Comparison of ENCODE assay signal across 8 cellular contexts in the genomic region with DNA sequence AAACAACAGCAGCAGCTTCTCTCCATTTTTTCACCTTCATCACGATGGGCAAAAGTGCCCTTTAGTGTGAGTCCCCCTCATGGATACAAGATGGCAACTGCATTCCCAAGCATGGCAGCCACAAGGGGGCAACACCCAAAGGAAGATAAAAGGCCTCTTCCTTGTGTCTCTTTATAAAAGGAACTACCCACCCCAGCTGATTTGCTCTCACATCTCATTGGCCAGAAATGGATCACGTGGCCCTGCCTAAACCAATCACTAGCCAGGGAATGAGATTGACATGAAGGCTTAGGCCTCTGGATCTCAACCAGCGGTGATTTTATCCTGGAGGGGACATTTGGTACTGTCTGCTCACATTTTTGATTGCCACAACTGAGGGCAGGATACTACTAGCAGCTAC. TPM values are rescaled to one million over a fixed set of nuclear protein-coding genes. Genes with fewer than 3 reads are reported as not detected.
A peak's percentile ranks its signal among the peaks of the same experiment; 100 is the strongest.
DNase-seq lines count a peak whose midpoint lies in the region; ATAC-seq and TF ChIP-seq lines count a peak whose summit lies in the region.

No MANE protein-coding gene starts in this region.

- TF ChIP-seq CTCF in GM10248 (IDR thresholded peaks at IDR 0.05; ENCODE audit: control extremely low read depth, extremely low read depth, low read depth, missing control alignments), result peak; percentile 23
- TF ChIP-seq CTCF in WI38 (IDR thresholded peaks at IDR 0.05; ENCODE audit: low read depth, low read length), result peak; percentile 32; the same call in 1 of the 2 replicates
- TF ChIP-seq CTCF in fibroblast of the aortic adventitia (IDR thresholded peaks at IDR 0.05; ENCODE audit: insufficient read depth, low read length), result peak; percentile 33
- TF ChIP-seq CTCF in psoas muscle (IDR thresholded peaks at IDR 0.05), result peak; percentile 15

- in situ Hi-C loops in ACHN (cut with HindIII; ENCODE audit: low pct_ligation_motif_present, low pct_unique_long_range_greater_than_20kb, low sequenced_read_pairs), result no loop called here

- DNase-seq in ACHN (peak; percentile 92), GM10248 (ENCODE audit: extremely low spot score) (peak; percentile 26), NCI-H2107 treated with DMSO at 0.1 percent for 48 hours (lab: John Stamatoyannopoulos, UW; ENCODE audit: unreplicated experiment) (peak; percentile 9), fibroblast of the aortic adventitia (ENCODE audit: low read depth) (peak; percentile 56), psoas muscle (peak in 1 of 2 donors; percentile 50)

- no peaks in the 10 kb centered on the region for H3K36me3 ChIP-seq in psoas muscle (ENCODE audit: insufficient read depth in 1 of 2, low read depth in 1 of 2)

- POLR2A ChIA-PET in GM10248 (lab: Yijun Ruan, JAX), result interaction anchor here (0.7 kb wide), 1 partner anchor 150 kb away, joined by 3 read pairs; no protein-coding TSS in a partner anchor

- peaks cover 10% of the 10 kb centered on the region for H3K4me1 ChIP-seq in psoas muscle

- no peaks in the 10 kb centered on the region for H3K9me3 ChIP-seq in psoas muscle

- no peaks in the 10 kb centered on the region for H3K27me3 ChIP-seq in psoas muscle (ENCODE audit: insufficient read depth in 3 of 3, low read length in 2 of 3)

- CTCF ChIA-PET in GM10248 (lab: Yijun Ruan, JAX), result interaction anchor here (1.0 to 4.4 kb wide), 12 partner anchors 10 to 786 kb away, joined by 3 to 38 read pairs (median 6); no protein-coding TSS in a partner anchor

- no peak overlapping the region for H3K4me3 ChIP-seq in WI38 (ENCODE audit: low read depth, low read length)
- no peak overlapping the region for H3K4me3 ChIP-seq in fibroblast of the aortic adventitia (ENCODE audit: low read depth, low read length)
- H3K4me3 ChIP-seq in psoas muscle, result no peak overlapping the region

- no peak overlapping the region for H3K27ac ChIP-seq in psoas muscle

- intact Hi-C loops in psoas muscle (cut with DNase I), result loop anchor here (5.0 to 10.0 kb wide), 3 partner anchors 80 to 330 kb away; no protein-coding TSS in a partner anchor

- WGBS in psoas muscle, 3 donors, result 83 to 93% (median 86%) methylated on average over 3 of the region's 3 CpGs

- peak in 3 of 4 donors; percentile 74 to 77 (median 75) for ATAC-seq in psoas muscle
- no peak for ATAC-seq in GM19023 (IDR thresholded peaks at IDR 0.05; ENCODE audit: unreplicated experiment)
- no peak for ATAC-seq in GM18511 (IDR thresholded peaks at IDR 0.05; ENCODE audit: unreplicated experiment)

RNA-seq across cellular contexts. Expression of gene IFT81, which starts 21.9 kb away (rescaled TPM):
- total RNA-seq in fibroblast of the aortic adventitia (ENCODE audit: low replicate concordance) (20.4 and 30.8 TPM in 2 replicates), psoas muscle (1 to 10 TPM; 4.1 to 9.6 (median 5.3) TPM)
- polyA plus RNA-seq in psoas muscle, result 1 to 10 TPM; 2.5 to 8.7 (median 3.8) TPM

RNA-seq across cellular contexts. Expression of gene C12orf76, which starts 53.9 kb away (rescaled TPM):
- 10.3 and 11.9 TPM in 2 replicates for total RNA-seq in fibroblast of the aortic adventitia (ENCODE audit: low replicate concordance)
- total RNA-seq in psoas muscle, result 1 to 10 TPM; 3.1 to 9.8 (median 6.1) TPM
- 10 to 100 TPM in 1 of 3 donors, 1 to 10 TPM in 2; 6.9 to 19.1 (median 7.4) TPM for polyA plus RNA-seq in psoas muscle

Comparison
In these comparisons a context has a peak if more than half of its experiments do, and no peak if none do; other contexts are left out.
1. ATAC-seq: peak in psoas muscle (3 of 4); none in GM19023 (single experiment) and GM18511 (single experiment).
2. Peak in every context shown above with its lines, with median percentiles within 50 percentile points of each other: CTCF ChIP-seq.